In genomic region chr5:120122711-120123110, GRCh38 we compare ENCODE assay signal across 24 cellular contexts.
"Had no signal": no experiment of that assay in that cellular context is flagged by ENCODE, and none has a peak within 500 bp of the region (broad histone marks: within the 10 kb centered on the region; RNA-seq: fewer than 3 reads in every experiment).

No MANE protein-coding gene starts in this region.

- H3K4me3 ChIP-seq: K562, SJCRH30 had no signal

- DNase-seq: activated CD4-positive, alpha-beta memory T cell treated with anti-CD3 and anti-CD28 coated beads, Interleukin-2, amount 10 ng/mL, durations not matched to agents 7 days and 5 days; activated CD4-positive, alpha-beta T cell treated with anti-CD3 and anti-CD28 coated beads, Interleukin-2, amount 50 U/mL, for 1 hour; activated CD4-positive, CD25-positive, alpha-beta regulatory T cell; activated gamma-delta T cell; activated naive CD4-positive, alpha-beta T cell treated with anti-CD3 and anti-CD28 coated beads, Interleukin-2, amount 10 ng/mL, durations not matched to agents 7 days and 5 days; activated naive CD8-positive, alpha-beta T cell treated with anti-CD3 and anti-CD28 coated beads for 36 hours; activated T-cell treated with anti-CD3 and anti-CD28 coated beads for 4 hours; activated T-cell treated with anti-CD3 and anti-CD28 coated beads, Interleukin-2, amount 50 U/mL, for 48 hours; anterior cingulate cortex; Karpas-422; NCI-H1048; NCI-H146; NCI-H187 treated with DMSO at 0.1 percent for 48 hours; NCI-H2081 treated with DMSO at 0.1 percent for 48 hours; NCI-H510A treated with DMSO at 0.1 percent for 48 hours; NCI-H774; OCI-M1; Right ventricle myocardium superior; SJCRH30; SK-N-SH; T-helper 1 cell had no signal

- ATAC-seq: activated T-helper 17 cell treated with anti-CD3 and anti-CD28 coated beads, Interleukin-2, amount 50 U/mL, for 72 hours; K562; Panc1 had no signal
